8 cellular contexts compared by ENCODE assay signal in genomic region chr1:8348777-8349472, GRCh38. TPM values are rescaled to one million over a fixed set of nuclear protein-coding genes. Genes with fewer than 3 reads are reported as not detected.
A peak's percentile ranks its signal among the peaks of the same experiment; 100 is the strongest.
DNase-seq lines count a peak whose midpoint lies in the region; ATAC-seq and TF ChIP-seq lines count a peak whose summit lies in the region.

No MANE protein-coding gene starts in this region.

- no peak overlapping the region for H3K9ac ChIP-seq in GM23248

- no peaks in the 10 kb centered on the region for H4K20me1 ChIP-seq in GM23248 (ENCODE audit: insufficient read depth)

- peaks cover 2% of the 10 kb centered on the region for H3K4me1 ChIP-seq in GM23248 (ENCODE audit: insufficient read depth)

- peak overlapping the region; percentile 48 for H3K27ac Mint-ChIP-seq in endothelial cell (ENCODE audit: unreplicated experiment)
- H3K27ac Mint-ChIP-seq in natural killer cell, result peak overlapping the region in 1 of 2 donors; percentile 54

- H3K4me1 Mint-ChIP-seq in endothelial cell (ENCODE audit: unreplicated experiment), result peaks cover 17% of the 10 kb centered on the region
- peaks cover 5 to 6% of the 10 kb centered on the region in 2 donors for H3K4me1 Mint-ChIP-seq in natural killer cell

- 0 out of 2 replicates have a peak, but pooled peaks cover 5% of the 10 kb centered on the region for H3F3A ChIP-seq in GM23248 (ENCODE audit: insufficient read depth)

- no peak overlapping the region for H2AFZ ChIP-seq in GM23248

- H3K36me3 ChIP-seq in GM23248 (ENCODE audit: low read depth), result peaks cover 11% of the 10 kb centered on the region; the same call in 1 of the 2 replicates

- in situ Hi-C loops in GM23248 (cut with MboI), result no loop called here

- no peak overlapping the region for H3K4me2 ChIP-seq in GM23248 (ENCODE audit: unreplicated experiment)

- ATAC-seq in natural killer cell, result peak; percentile 86 to 98 (median 94)

- WGBS in GM23248 (ENCODE audit: low coverage in 1 of 2, low lambda C conversion rate in 2 of 2, missing lambda C conversion rate in 2 of 2), 2 experiments, result 14 to 23% methylated on average over 18 to 21 of the region's 21 CpGs

- H3K27ac ChIP-seq in GM23248, result no peak overlapping the region

- H3K27me3 ChIP-seq in GM23248 (replicated peaks; ENCODE audit: insufficient read depth), result no peaks in the 10 kb centered on the region

- H3K9me2 ChIP-seq in GM23248 (ENCODE audit: insufficient read depth), result no peaks in the 10 kb centered on the region

- H3K36me3 Mint-ChIP-seq in endothelial cell (ENCODE audit: low read depth, unreplicated experiment) (peaks cover 24% of the 10 kb centered on the region), natural killer cell (no peaks in the 10 kb centered on the region)

- no peak for DNase-seq in AG09319 (ENCODE audit: extremely low read depth, low read depth)
- DNase-seq in GM23248, result peak; percentile 71
- DNase-seq in NCI-H69 (lab: John Stamatoyannopoulos, UW), result peak; percentile 56
- DNase-seq in activated CD8-positive, alpha-beta memory T cell treated with anti-CD3 and anti-CD28 coated beads for 1 hour (ENCODE audit: extremely low read depth in 1 of 2, low read depth in 1 of 2), result peak; percentile 31 to 56
- DNase-seq in endothelial cell (ENCODE audit: low spot score), result peak; percentile 76
- DNase-seq in natural killer cell, result peak; percentile 71
- peak; percentile 43 to 78 (median 60) for DNase-seq in stimulated activated naive CD4-positive, alpha-beta T cell (lab: John Stamatoyannopoulos, UW)
- no peak for DNase-seq in mesenteric fat pad (ENCODE audit: low spot score)

- H3K79me2 ChIP-seq in GM23248 (ENCODE audit: insufficient read depth), result no peaks in the 10 kb centered on the region

- TF ChIP-seq CTCF in AG09319 (IDR thresholded peaks at IDR 0.05; ENCODE audit: low read depth, low read length), result peak; percentile 71
- TF ChIP-seq CTCF in endothelial cell (IDR thresholded peaks at IDR 0.05; ENCODE audit: unreplicated experiment), result peak; percentile 88
- TF ChIP-seq CTCF in natural killer cell (IDR thresholded peaks at IDR 0.05), result peak; percentile 79

- H3K27me3 Mint-ChIP-seq in endothelial cell (ENCODE audit: unreplicated experiment), result peaks cover 32% of the 10 kb centered on the region
- H3K27me3 Mint-ChIP-seq in natural killer cell (ENCODE audit: low read depth in 2 of 2), result peaks cover 0 to 8% of the 10 kb centered on the region in 2 donors

- H3K4me3 ChIP-seq in GM23248, result no peak overlapping the region

- no peaks in the 10 kb centered on the region for H3K9me3 ChIP-seq in GM23248 (ENCODE audit: low read depth)

- intact Hi-C loops in natural killer cell (cut with micrococcal nuclease), result loop anchor here (1.0 kb wide), 3 partner anchors 318 to 367 kb away; no protein-coding TSS in a partner anchor

- H3K4me3 Mint-ChIP-seq in endothelial cell (ENCODE audit: unreplicated experiment), result no peak overlapping the region
- H3K4me3 Mint-ChIP-seq in natural killer cell, result no peak overlapping the region

- H3K9me3 Mint-ChIP-seq in endothelial cell (ENCODE audit: unreplicated experiment) (no peaks in the 10 kb centered on the region), natural killer cell (no peaks in the 10 kb centered on the region)

RNA-seq across cellular contexts. Expression of gene SLC45A1, which starts 31.0 kb away (rescaled TPM):
- total RNA-seq in GM23248 (2014; rRNA removed; shearing (Covaris generic)), result 0.25 and 0.97 TPM in 2 replicates
- 1.9 and 3.3 TPM in 2 replicates for polyA plus RNA-seq in GM23248 (2016; fragmentation: Nextera tagmentation; extraction: Ambion mirVana)
- total RNA-seq in endothelial cell (ENCODE audit: unreplicated experiment), result 0.62 TPM
- total RNA-seq in natural killer cell, result under 1 TPM; 0.45 to 0.68 (median 0.52) TPM
- 2.0 TPM for total RNA-seq in mesenteric fat pad

Comparison
In these comparisons a context has a peak if more than half of its experiments do, and no peak if none do; other contexts are left out.
1. DNase-seq: peak in GM23248 (single experiment), NCI-H69 (single experiment), activated CD8-positive, alpha-beta memory T cell treated with anti-CD3 and anti-CD28 coated beads for 1 hour (2 of 2), endothelial cell (single experiment), natural killer cell (single experiment) and stimulated activated naive CD4-positive, alpha-beta T cell (6 of 6); none in AG09319 (single experiment) and mesenteric fat pad (single experiment).
2. Peak in every context shown above with its lines, with median percentiles within 50 percentile points of each other: CTCF ChIP-seq.